20 cellular contexts compared by ENCODE assay signal in the genomic region with DNA sequence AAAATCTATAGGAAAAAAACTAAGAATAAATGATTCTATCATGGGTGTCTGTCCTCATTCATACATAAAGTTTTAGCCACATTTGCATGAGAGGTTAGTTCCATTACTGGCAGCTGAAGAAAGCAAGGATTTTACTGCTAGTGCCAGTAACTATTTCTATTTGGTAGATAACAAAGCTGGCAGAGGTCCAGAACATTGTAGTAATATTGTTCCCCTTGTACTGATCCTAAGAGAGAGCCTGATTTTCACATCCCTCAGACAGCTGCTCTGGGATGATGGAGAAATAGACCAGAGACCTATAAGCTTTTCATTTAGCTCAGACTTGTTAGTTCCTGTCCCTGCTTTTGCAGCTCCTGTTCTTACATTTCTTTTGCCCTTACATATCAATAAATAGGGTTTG.
"Had no signal": no experiment of that assay in that cellular context is flagged by ENCODE, and none has a peak within 500 bp of the region (broad histone marks: within the 10 kb centered on the region; RNA-seq: fewer than 3 reads in every experiment).

No MANE protein-coding gene starts in this region.

- H3K4me3 Mint-ChIP-seq: activated CD4-positive, alpha-beta memory T cell treated with anti-CD3 and anti-CD28 coated beads for 36 hours; activated CD8-positive, alpha-beta memory T cell treated with anti-CD3 and anti-CD28 coated beads, Interleukin-2, amount 10 ng/mL, durations not matched to agents 7 days and 5 days; activated naive CD4-positive, alpha-beta T cell treated with anti-CD3 and anti-CD28 coated beads for 36 hours; activated T-helper 17 cell treated with anti-CD3 and anti-CD28 coated beads, Interleukin-2, amount 50 U/mL, for 72 hours; dendritic cell treated with granulocyte-macrophage colony-stimulating factor and Interleukin-4, amounts not matched to agents 40 ng/mL and 50 ng/mL, for 4 days; naive thymus-derived CD4-positive, alpha-beta T cell; stimulated activated memory B cell treated with anti-CD40 and anti-IgM and Interleukin-4, amounts not matched to agents 10 μg/mL and 1 μg/mL and 100 μg/mL, for 72 hours; T-helper 2 cell treated with Interferon-gamma antibody and Interleukin-4, amounts not matched to agents 5 μg/mL and 100 μg/mL, for 36 hours had no signal

- H3K27ac ChIP-seq: foreskin keratinocyte, left ventricle myocardium inferior, pancreas, right lobe of liver, thoracic aorta, upper lobe of left lung had no signal

- H3K36me3 ChIP-seq: left ventricle myocardium inferior, pancreas, right lobe of liver, thoracic aorta, upper lobe of left lung had no signal

- H3K9me3 ChIP-seq: left ventricle myocardium inferior, mucosa of descending colon, pancreas, right lobe of liver, thoracic aorta, upper lobe of left lung had no signal

- H3K27ac Mint-ChIP-seq: activated CD4-positive, alpha-beta memory T cell treated with anti-CD3 and anti-CD28 coated beads for 36 hours; activated CD8-positive, alpha-beta memory T cell treated with anti-CD3 and anti-CD28 coated beads, Interleukin-2, amount 10 ng/mL, durations not matched to agents 7 days and 5 days; activated naive CD4-positive, alpha-beta T cell treated with anti-CD3 and anti-CD28 coated beads for 36 hours; activated T-helper 17 cell treated with anti-CD3 and anti-CD28 coated beads, Interleukin-2, amount 50 U/mL, for 72 hours; dendritic cell treated with granulocyte-macrophage colony-stimulating factor and Interleukin-4, amounts not matched to agents 40 ng/mL and 50 ng/mL, for 4 days; naive thymus-derived CD4-positive, alpha-beta T cell; stimulated activated memory B cell treated with anti-CD40 and anti-IgM and Interleukin-4, amounts not matched to agents 10 μg/mL and 1 μg/mL and 100 μg/mL, for 72 hours; T-helper 2 cell treated with Interferon-gamma antibody and Interleukin-4, amounts not matched to agents 5 μg/mL and 100 μg/mL, for 36 hours had no signal

- DNase-seq: activated CD4-positive, alpha-beta memory T cell treated with anti-CD3 and anti-CD28 coated beads for 36 hours; activated CD8-positive, alpha-beta memory T cell treated with anti-CD3 and anti-CD28 coated beads, Interleukin-2, amount 10 ng/mL, durations not matched to agents 7 days and 5 days; activated naive CD4-positive, alpha-beta T cell treated with anti-CD3 and anti-CD28 coated beads for 36 hours; aorta; effector memory CD4-positive, alpha-beta T cell; foreskin keratinocyte; hypothalamus; kidney; left ventricle myocardium inferior; mucosa of descending colon; naive thymus-derived CD4-positive, alpha-beta T cell; pancreas; right lobe of liver; stimulated activated CD4-positive, alpha-beta T cell treated with anti-CD3 and anti-CD28 coated beads, Interleukin-4, amount 100 ng/mL, for 4 hours; upper lobe of left lung had no signal

- H3K36me3 Mint-ChIP-seq: activated CD4-positive, alpha-beta memory T cell treated with anti-CD3 and anti-CD28 coated beads for 36 hours; activated CD8-positive, alpha-beta memory T cell treated with anti-CD3 and anti-CD28 coated beads, Interleukin-2, amount 10 ng/mL, durations not matched to agents 7 days and 5 days; naive thymus-derived CD4-positive, alpha-beta T cell; stimulated activated memory B cell treated with anti-CD40 and anti-IgM and Interleukin-4, amounts not matched to agents 10 μg/mL and 1 μg/mL and 100 μg/mL, for 72 hours had no signal

- H3K9me3 Mint-ChIP-seq: activated CD4-positive, alpha-beta memory T cell treated with anti-CD3 and anti-CD28 coated beads for 36 hours; activated naive CD4-positive, alpha-beta T cell treated with anti-CD3 and anti-CD28 coated beads for 36 hours; activated T-helper 17 cell treated with anti-CD3 and anti-CD28 coated beads, Interleukin-2, amount 50 U/mL, for 72 hours; dendritic cell treated with granulocyte-macrophage colony-stimulating factor and Interleukin-4, amounts not matched to agents 40 ng/mL and 50 ng/mL, for 4 days; naive thymus-derived CD4-positive, alpha-beta T cell; T-helper 2 cell treated with Interferon-gamma antibody and Interleukin-4, amounts not matched to agents 5 μg/mL and 100 μg/mL, for 36 hours had no signal

- ATAC-seq: activated CD8-positive, alpha-beta memory T cell treated with anti-CD3 and anti-CD28 coated beads, Interleukin-2, amount 10 ng/mL, durations not matched to agents 7 days and 5 days; activated T-helper 17 cell treated with anti-CD3 and anti-CD28 coated beads, Interleukin-2, amount 50 U/mL, for 72 hours; foreskin keratinocyte; mucosa of descending colon; naive thymus-derived CD4-positive, alpha-beta T cell; pancreas; right lobe of liver; stimulated activated memory B cell treated with anti-CD40 and anti-IgM and Interleukin-4, amounts not matched to agents 10 μg/mL and 1 μg/mL and 100 μg/mL, for 72 hours had no signal

- H3K27me3 ChIP-seq: foreskin keratinocyte, pancreas, right lobe of liver, upper lobe of left lung had no signal

- H3K4me1 Mint-ChIP-seq: activated CD8-positive, alpha-beta memory T cell treated with anti-CD3 and anti-CD28 coated beads, Interleukin-2, amount 10 ng/mL, durations not matched to agents 7 days and 5 days; activated T-helper 17 cell treated with anti-CD3 and anti-CD28 coated beads, Interleukin-2, amount 50 U/mL, for 72 hours; naive thymus-derived CD4-positive, alpha-beta T cell; stimulated activated memory B cell treated with anti-CD40 and anti-IgM and Interleukin-4, amounts not matched to agents 10 μg/mL and 1 μg/mL and 100 μg/mL, for 72 hours had no signal

- H3K4me3 ChIP-seq: left ventricle myocardium inferior, mucosa of descending colon, pancreas, right lobe of liver, thoracic aorta, upper lobe of left lung had no signal

- H3K4me1 ChIP-seq: foreskin keratinocyte, pancreas, right lobe of liver, upper lobe of left lung had no signal

- H3K27me3 Mint-ChIP-seq: activated CD8-positive, alpha-beta memory T cell treated with anti-CD3 and anti-CD28 coated beads, Interleukin-2, amount 10 ng/mL, durations not matched to agents 7 days and 5 days; stimulated activated memory B cell treated with anti-CD40 and anti-IgM and Interleukin-4, amounts not matched to agents 10 μg/mL and 1 μg/mL and 100 μg/mL, for 72 hours had no signal
